8 cellular contexts compared by ENCODE assay signal in genomic region chr2:61538179-61538919, GRCh38. TPM values are rescaled to one million over a fixed set of nuclear protein-coding genes. Genes with fewer than 3 reads are reported as not detected.
DNase-seq lines count a peak whose midpoint lies in the region; ATAC-seq lines count a peak whose summit lies in the region.

A gene with protein sequence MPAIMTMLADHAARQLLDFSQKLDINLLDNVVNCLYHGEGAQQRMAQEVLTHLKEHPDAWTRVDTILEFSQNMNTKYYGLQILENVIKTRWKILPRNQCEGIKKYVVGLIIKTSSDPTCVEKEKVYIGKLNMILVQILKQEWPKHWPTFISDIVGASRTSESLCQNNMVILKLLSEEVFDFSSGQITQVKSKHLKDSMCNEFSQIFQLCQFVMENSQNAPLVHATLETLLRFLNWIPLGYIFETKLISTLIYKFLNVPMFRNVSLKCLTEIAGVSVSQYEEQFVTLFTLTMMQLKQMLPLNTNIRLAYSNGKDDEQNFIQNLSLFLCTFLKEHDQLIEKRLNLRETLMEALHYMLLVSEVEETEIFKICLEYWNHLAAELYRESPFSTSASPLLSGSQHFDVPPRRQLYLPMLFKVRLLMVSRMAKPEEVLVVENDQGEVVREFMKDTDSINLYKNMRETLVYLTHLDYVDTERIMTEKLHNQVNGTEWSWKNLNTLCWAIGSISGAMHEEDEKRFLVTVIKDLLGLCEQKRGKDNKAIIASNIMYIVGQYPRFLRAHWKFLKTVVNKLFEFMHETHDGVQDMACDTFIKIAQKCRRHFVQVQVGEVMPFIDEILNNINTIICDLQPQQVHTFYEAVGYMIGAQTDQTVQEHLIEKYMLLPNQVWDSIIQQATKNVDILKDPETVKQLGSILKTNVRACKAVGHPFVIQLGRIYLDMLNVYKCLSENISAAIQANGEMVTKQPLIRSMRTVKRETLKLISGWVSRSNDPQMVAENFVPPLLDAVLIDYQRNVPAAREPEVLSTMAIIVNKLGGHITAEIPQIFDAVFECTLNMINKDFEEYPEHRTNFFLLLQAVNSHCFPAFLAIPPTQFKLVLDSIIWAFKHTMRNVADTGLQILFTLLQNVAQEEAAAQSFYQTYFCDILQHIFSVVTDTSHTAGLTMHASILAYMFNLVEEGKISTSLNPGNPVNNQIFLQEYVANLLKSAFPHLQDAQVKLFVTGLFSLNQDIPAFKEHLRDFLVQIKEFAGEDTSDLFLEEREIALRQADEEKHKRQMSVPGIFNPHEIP (N-terminal part only) (minus strand): TSS chr2:61538356. CDS start chr2:61533897, 4,459 bp downstream.

- no peaks in the 10 kb centered on the region for H3K9me3 ChIP-seq in BLaER1 treated with 17β-estradiol and CSF1 and Interleukin-3, amounts not matched to agents 10 nM and 100 nM (replicated peaks in 1 of 11)

- H3K4me1 ChIP-seq in BLaER1 treated with 17β-estradiol and CSF1 and Interleukin-3, amounts not matched to agents 10 nM and 100 nM: peaks cover 19 to 36% (median 33%) of the 10 kb centered on the region in 10 experiments

- peak within 1 kb of the TSS; percentile 72 to 93 (median 86) for H3K4me3 ChIP-seq in BLaER1 treated with 17β-estradiol and CSF1 and Interleukin-3, amounts not matched to agents 10 nM and 100 nM

- peaks cover 0 to 14% (median 5%) of the 10 kb centered on the region in 11 experiments; a peak in 12 of 22 replicates for H3K36me3 ChIP-seq in BLaER1 treated with 17β-estradiol and CSF1 and Interleukin-3, amounts not matched to agents 10 nM and 100 nM

- H3K27ac ChIP-seq in BLaER1 treated with 17β-estradiol and CSF1 and Interleukin-3, amounts not matched to agents 10 nM and 100 nM: peak within 1 kb of the TSS; percentile 92 to 99 (median 95)

- DNase-seq in NCI-H748 (lab: John Stamatoyannopoulos, UW; ENCODE audit: unreplicated experiment): peak; percentile 100
- DNase-seq in activated CD4-positive, alpha-beta T cell treated with anti-CD3 and anti-CD28 coated beads, Interleukin-2, amount 50 U/mL, for 1 hour: peak; percentile 97
- DNase-seq in dedifferentiated amniotic fluid mesenchymal stem cell (ENCODE audit: extremely low spot score): peak; percentile 99
- peak; percentile 100 for DNase-seq in left lobe of liver (ENCODE audit: low spot score)
- DNase-seq in stimulated activated CD4-positive, alpha-beta T cell treated with anti-CD3 and anti-CD28 coated beads, Interleukin-2, amount 100 ng/mL, for 4 hours (ENCODE audit: low read depth): peak; percentile 97

- peak; percentile 80 for ATAC-seq in GM19351 (IDR thresholded peaks at IDR 0.05; ENCODE audit: unreplicated experiment)
- ATAC-seq in HG03521 (IDR thresholded peaks at IDR 0.05; ENCODE audit: unreplicated experiment): peak; percentile 82
- peak; percentile 84 for ATAC-seq in left lobe of liver

- peak within 1 kb of the TSS; percentile 79 to 97 (median 95) for H3K4me2 ChIP-seq in BLaER1 treated with 17β-estradiol and CSF1 and Interleukin-3, amounts not matched to agents 10 nM and 100 nM

- H3K27me3 ChIP-seq in BLaER1 treated with 17β-estradiol and CSF1 and Interleukin-3, amounts not matched to agents 10 nM and 100 nM: no peaks in the 10 kb centered on the region

- peaks cover 30 to 32% (median 31%) of the 10 kb centered on the region in 11 experiments for H4K20me1 ChIP-seq in BLaER1 treated with 17β-estradiol and CSF1 and Interleukin-3, amounts not matched to agents 10 nM and 100 nM

- peak within 1 kb of the TSS; percentile 95 to 99 (median 98) for H3K9ac ChIP-seq in BLaER1 treated with 17β-estradiol and CSF1 and Interleukin-3, amounts not matched to agents 10 nM and 100 nM

RNA-seq across cellular contexts. Expression of the gene that starts here (rescaled TPM):
- total RNA-seq in left lobe of liver: 34.0 TPM

Comparison
In these comparisons a context has a peak if more than half of its experiments do, and no peak if none do; other contexts are left out.
1. Peak in every context shown above with its lines: DNase-seq, ATAC-seq, H3K4me3 ChIP-seq and H3K27ac ChIP-seq.